Comparison of ENCODE assay signal across 1 cellular context in the genomic region with DNA sequence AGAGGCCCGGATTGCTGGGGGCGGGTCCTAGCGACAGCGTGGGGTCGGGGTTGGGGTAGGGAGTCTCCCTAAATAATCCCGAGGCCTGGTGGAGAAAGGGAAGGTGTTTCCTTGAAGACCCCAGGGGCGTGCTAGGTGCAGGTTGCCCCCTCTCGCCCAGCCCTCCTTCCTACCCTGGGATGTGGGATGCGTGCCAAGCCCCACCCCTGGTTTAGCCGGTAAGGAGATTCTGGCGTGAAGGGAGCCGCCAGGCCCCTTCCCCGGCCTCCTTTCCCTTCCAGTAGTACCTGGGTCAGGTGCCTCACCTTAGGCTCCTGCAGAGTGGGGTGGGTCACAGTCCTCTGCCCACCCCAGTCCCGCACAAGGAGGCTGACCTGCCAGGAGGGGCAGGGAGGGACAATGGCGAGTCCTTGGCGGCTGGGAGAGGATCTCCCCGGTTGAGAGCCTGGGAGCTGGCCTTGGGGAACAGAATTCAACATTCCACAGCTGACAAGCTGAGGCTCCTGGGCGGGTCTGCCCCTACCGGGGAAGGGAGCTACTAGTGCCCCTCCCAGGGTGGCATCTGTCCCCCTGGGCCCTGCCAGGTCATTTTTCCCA.
TF ChIP-seq lines count a peak whose summit lies in the region.

No MANE protein-coding gene starts in this region.

TF ChIP-seq in endothelial cell of umbilical vein, 7 proteins besides CTCF, POLR2A, EP300 and RAD21 (continued from another document):
- TF ChIP-seq FOS (IDR thresholded peaks at IDR 0.05; ENCODE audit: borderline replicate concordance, insufficient read depth, low read length) (no peak), POLR2AphosphoS5 (IDR thresholded peaks at IDR 0.05; ENCODE audit: insufficient read depth, low read depth, low read length) (no peak), MYC (IDR thresholded peaks at IDR 0.05; ENCODE audit: low read depth, low read length) (no peak)
TF ChIP-seq in endothelial cell of umbilical vein: peak in this region for 0.
